ENCODE assay signal across 17 cellular contexts in genomic region chr1:60572378-60572777, GRCh38.
"Had no signal": no experiment of that assay in that cellular context is flagged by ENCODE, and none has a peak within 500 bp of the region (broad histone marks: within the 10 kb centered on the region; RNA-seq: fewer than 3 reads in every experiment).

No MANE protein-coding gene starts in this region.

- H3K9me3 ChIP-seq: adrenal gland, neutrophil had no signal

- H3K27me3 ChIP-seq: adrenal gland, neutrophil had no signal

- H3K4me1 Mint-ChIP-seq: activated CD4-positive, alpha-beta T cell treated with anti-CD3 and anti-CD28 coated beads for 36 hours had no signal

- H3K27me3 Mint-ChIP-seq: activated CD4-positive, alpha-beta T cell treated with anti-CD3 and anti-CD28 coated beads for 36 hours had no signal

- H3K27ac Mint-ChIP-seq: activated CD4-positive, alpha-beta T cell treated with anti-CD3 and anti-CD28 coated beads for 36 hours; activated naive CD4-positive, alpha-beta T cell treated with anti-CD3 and anti-CD28 coated beads, Interleukin-2, amount 50 U/mL, for 72 hours; activated T-helper 1 cell treated with anti-CD3 and anti-CD28 coated beads, Interleukin-12 subunit alpha, Interleukin-12 subunit beta, Interleukin-2, Interleukin-4 antibody, amounts not matched to agents 30 ng/mL and 10 ng/mL and 1 ng/mL, durations not matched to agents 14 hours and 24 hours and 36 hours; mesothelial cell of epicardium; natural killer cell treated with Interleukin-12 subunit alpha and Interleukin-12 subunit beta and Interleukin-15 and Interleukin-18, amount 100 ng/mL, for 72 hours had no signal

- DNase-seq: activated CD4-positive, alpha-beta T cell treated with anti-CD3 and anti-CD28 coated beads for 36 hours; activated CD4-positive, alpha-beta T cell treated with anti-CD3 and anti-CD28 coated beads, Interleukin-2, amount 50 U/mL, for 48 hours; activated gamma-delta T cell treated with Interleukin-2 at 50 U/mL for 16 hours; adrenal gland; hippocampal formation; islet precursor cell; retina; stimulated activated CD4-positive, alpha-beta T cell treated with anti-CD3 and anti-CD28 coated beads, Interleukin-12 subunit alpha, Interleukin-12 subunit beta, amount 100 ng/mL, for 4 hours; stimulated activated CD4-positive, alpha-beta T cell treated with anti-CD3 and anti-CD28 coated beads, Interleukin-1b, Interleukin-23, amount 100 ng/mL, for 48 hours; stimulated activated CD8-positive, alpha-beta memory T cell treated with anti-CD3 and anti-CD28 coated beads, Interleukin-4, amount 100 ng/mL, for 48 hours; stimulated activated naive CD4-positive, alpha-beta T cell had no signal

- H3K27ac ChIP-seq: adrenal gland, neutrophil had no signal

- H3K4me3 Mint-ChIP-seq: activated CD4-positive, alpha-beta T cell treated with anti-CD3 and anti-CD28 coated beads for 36 hours; activated T-helper 1 cell treated with anti-CD3 and anti-CD28 coated beads, Interleukin-12 subunit alpha, Interleukin-12 subunit beta, Interleukin-2, Interleukin-4 antibody, amounts not matched to agents 30 ng/mL and 10 ng/mL and 1 ng/mL, durations not matched to agents 14 hours and 24 hours and 36 hours; mesothelial cell of epicardium; natural killer cell treated with Interleukin-12 subunit alpha and Interleukin-12 subunit beta and Interleukin-15 and Interleukin-18, amount 100 ng/mL, for 72 hours had no signal

- H3K36me3 ChIP-seq: adrenal gland, neutrophil had no signal

- H3K4me3 ChIP-seq: adrenal gland, lung had no signal

- ATAC-seq: activated CD4-positive, alpha-beta T cell treated with anti-CD3 and anti-CD28 coated beads for 36 hours; activated naive CD4-positive, alpha-beta T cell treated with anti-CD3 and anti-CD28 coated beads, Interleukin-2, amount 50 U/mL, for 72 hours; natural killer cell treated with Interleukin-12 subunit alpha and Interleukin-12 subunit beta and Interleukin-15 and Interleukin-18, amount 100 ng/mL, for 72 hours had no signal

- H3K36me3 Mint-ChIP-seq: activated naive CD4-positive, alpha-beta T cell treated with anti-CD3 and anti-CD28 coated beads, Interleukin-2, amount 50 U/mL, for 72 hours; mesothelial cell of epicardium; natural killer cell treated with Interleukin-12 subunit alpha and Interleukin-12 subunit beta and Interleukin-15 and Interleukin-18, amount 100 ng/mL, for 72 hours had no signal

- H3K9me3 Mint-ChIP-seq: activated T-helper 1 cell treated with anti-CD3 and anti-CD28 coated beads, Interleukin-12 subunit alpha, Interleukin-12 subunit beta, Interleukin-2, Interleukin-4 antibody, amounts not matched to agents 30 ng/mL and 10 ng/mL and 1 ng/mL, durations not matched to agents 14 hours and 24 hours and 36 hours had no signal
